ENCODE assay signal across 11 cellular contexts in the genomic region with DNA sequence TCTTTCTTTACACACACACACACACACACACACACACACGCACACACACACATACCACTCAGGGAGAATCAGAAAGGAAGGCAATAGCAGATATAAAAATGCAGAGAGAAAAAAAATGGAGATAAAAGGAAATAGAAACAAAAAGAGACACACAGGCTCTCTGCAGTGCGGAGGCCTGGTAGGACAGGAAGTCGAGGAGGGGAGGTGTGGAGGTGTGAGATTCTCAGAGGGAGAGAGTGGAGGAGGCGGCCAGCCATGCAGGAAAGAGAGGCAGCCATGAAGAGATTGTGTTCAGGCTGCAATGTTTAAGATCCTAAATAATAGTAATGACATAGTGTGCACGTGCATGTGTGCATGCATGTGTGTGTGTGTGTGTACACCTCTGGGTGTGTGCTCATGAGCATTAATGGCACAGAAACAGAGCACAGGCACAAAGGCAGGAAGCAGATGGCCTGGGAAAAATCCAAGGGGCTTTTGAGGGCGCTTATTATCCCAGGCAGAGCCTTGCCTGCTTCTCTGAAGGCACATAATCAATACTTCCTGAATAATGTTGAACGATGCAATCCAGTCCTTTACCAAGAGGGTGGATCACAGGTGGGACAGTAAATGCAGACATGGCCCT.
DNase-seq lines count a peak whose midpoint lies in the region; ATAC-seq and TF ChIP-seq lines count a peak whose summit lies in the region.
"Had no signal": no experiment of that assay in that cellular context is flagged by ENCODE, and none has a peak within 500 bp of the region (broad histone marks: within the 10 kb centered on the region; RNA-seq: fewer than 3 reads in every experiment).

No MANE protein-coding gene starts in this region.

- ATAC-seq in GM23338 (peak; percentile 29; the same call in 2 of the 3 replicates), left lung (no peak), esophagus mucosa (no peak)
- peak; percentile 71 for ATAC-seq in naive thymus-derived CD4-positive, alpha-beta T cell

- H3K9me2 ChIP-seq in GM23338 (ENCODE audit: insufficient read depth) (peaks cover 10% of the 10 kb centered on the region), OCI-LY7 (ENCODE audit: insufficient read depth, low read length) (no peaks in the 10 kb centered on the region)

- H3K9me3 ChIP-seq in naive thymus-derived CD4-positive, alpha-beta T cell (ENCODE audit: control insufficient read depth in 2 of 3, low read length in 3 of 3) = no peaks in the 10 kb centered on the region
- H3K9me3 ChIP-seq in OCI-LY7 (ENCODE audit: low read length) = no peaks in the 10 kb centered on the region
- H3K9me3 ChIP-seq in left lung = no peaks in the 10 kb centered on the region
- H3K9me3 ChIP-seq: transverse colon had no signal

- no peaks in the 10 kb centered on the region for H3F3A ChIP-seq in GM23338 (replicated peaks; ENCODE audit: low read depth)

- peak; percentile 27 for DNase-seq in GM10266 (ENCODE audit: extremely low spot score)
- peak; percentile 28 for DNase-seq in GM23338 (ENCODE audit: low spot score)
- DNase-seq in activated naive CD4-positive, alpha-beta T cell treated with Interleukin-2 at 50 U/mL for 16 hours = peak; percentile 3
- DNase-seq in naive thymus-derived CD4-positive, alpha-beta T cell = peak in 7 of 9 donors; percentile 23 to 47 (median 26)
- no peak for DNase-seq in DMS 273 (lab: John Stamatoyannopoulos, UW; ENCODE audit: unreplicated experiment)
- DNase-seq in OCI-LY7 (ENCODE audit: low spot score) = no peak
- DNase-seq in left lung = no peak
- DNase-seq: GDM1, transverse colon had no signal

- H4K20me1 ChIP-seq in GM23338 (replicated peaks; ENCODE audit: insufficient read depth) (no peaks in the 10 kb centered on the region), OCI-LY7 (ENCODE audit: insufficient read depth, low read length) (no peaks in the 10 kb centered on the region)

- no peaks in the 10 kb centered on the region for H3K9me3 Mint-ChIP-seq in GM23338
- H3K9me3 Mint-ChIP-seq in naive thymus-derived CD4-positive, alpha-beta T cell = peaks cover 0 to 2% (median 0%) of the 10 kb centered on the region in 11 donors

- H3K4me1 ChIP-seq in GM23338 (ENCODE audit: insufficient read depth) (peaks cover 7% of the 10 kb centered on the region; the same call in 1 of the 2 replicates), OCI-LY7 (ENCODE audit: insufficient read depth, low read length, poor library complexity, severe bottlenecking) (no peaks in the 10 kb centered on the region), left lung (no peaks in the 10 kb centered on the region)
- H3K4me1 ChIP-seq in naive thymus-derived CD4-positive, alpha-beta T cell (ENCODE audit: control insufficient read depth in 2 of 2, insufficient read depth in 2 of 2, low read length in 2 of 2) = peaks cover 16 to 25% of the 10 kb centered on the region in 2 donors

- H3K27me3 Mint-ChIP-seq in GM23338 (ENCODE audit: insufficient read depth, low read depth, poor library complexity) = peaks cover 5% of the 10 kb centered on the region
- peaks cover 0 to 6% (median 0%) of the 10 kb centered on the region in 5 donors for H3K27me3 Mint-ChIP-seq in naive thymus-derived CD4-positive, alpha-beta T cell

- no peaks in the 10 kb centered on the region for H3K36me3 Mint-ChIP-seq in GM23338 (ENCODE audit: low read depth)
- peaks cover 0 to 10% (median 0%) of the 10 kb centered on the region in 5 donors for H3K36me3 Mint-ChIP-seq in naive thymus-derived CD4-positive, alpha-beta T cell

- H3K36me3 ChIP-seq in GM23338 (ENCODE audit: insufficient read depth) (no peaks in the 10 kb centered on the region), OCI-LY7 (ENCODE audit: insufficient read depth, low read length) (no peaks in the 10 kb centered on the region), left lung (no peaks in the 10 kb centered on the region)
- H3K36me3 ChIP-seq in naive thymus-derived CD4-positive, alpha-beta T cell (ENCODE audit: control insufficient read depth in 2 of 3, insufficient read depth in 3 of 3, low read length in 3 of 3) = no peaks in the 10 kb centered on the region
- H3K36me3 ChIP-seq: transverse colon had no signal

- POLR2A ChIA-PET in naive thymus-derived CD4-positive, alpha-beta T cell (lab: Charles Lee) = no interaction called here
- POLR2A ChIA-PET in OCI-LY7 (lab: Charles Lee) = no interaction called here

- H3K27me3 ChIP-seq in GM23338 (ENCODE audit: insufficient read depth) (no peaks in the 10 kb centered on the region), left lung (no peaks in the 10 kb centered on the region)
- H3K27me3 ChIP-seq in naive thymus-derived CD4-positive, alpha-beta T cell (ENCODE audit: control insufficient read depth in 2 of 2, insufficient read depth in 2 of 2, low read length in 2 of 2) = no peaks in the 10 kb centered on the region

- H3K27ac Mint-ChIP-seq in GM23338 = no peak overlapping the region
- peak overlapping the region; percentile 57 to 90 (median 83) for H3K27ac Mint-ChIP-seq in naive thymus-derived CD4-positive, alpha-beta T cell

- H3K4me3 ChIP-seq in GM23338 = no peak overlapping the region
- no peak overlapping the region for H3K4me3 ChIP-seq in naive thymus-derived CD4-positive, alpha-beta T cell (ENCODE audit: low read length)
- no peak overlapping the region for H3K4me3 ChIP-seq in OCI-LY7 (ENCODE audit: low read depth, low read length, poor library complexity, severe bottlenecking)
- no peak overlapping the region for H3K4me3 ChIP-seq in left lung
- H3K4me3 ChIP-seq: smooth muscle cell, transverse colon had no signal

- intact Hi-C loops in naive thymus-derived CD4-positive, alpha-beta T cell (cut with micrococcal nuclease) = loop anchor here in 1 of 2 donors (10.0 kb wide), 1 partner anchor 1674 kb away; the partner anchor contains the start of gene SAYSD1
- intact Hi-C loops in OCI-LY7 (cut with micrococcal nuclease; ENCODE audit: unreplicated experiment) (no loop called here), left lung (cut with DNase I) (no loop called here)

- no peak overlapping the region for H3K4me3 Mint-ChIP-seq in GM23338
- H3K4me3 Mint-ChIP-seq in naive thymus-derived CD4-positive, alpha-beta T cell = peak overlapping the region; percentile 34 to 76 (median 59)

- CTCF ChIA-PET in naive thymus-derived CD4-positive, alpha-beta T cell (lab: Charles Lee) = no interaction called here
- CTCF ChIA-PET in OCI-LY7 (lab: Charles Lee; ENCODE audit: unreplicated experiment) = no interaction called here

- no TSS peak for BruUV-seq in OCI-LY7 (replicated peaks; lab: Mats Ljungman, UMichigan)

- H3K4me2 ChIP-seq in GM23338 (no peak overlapping the region), OCI-LY7 (ENCODE audit: low read length) (no peak overlapping the region)
- H3K4me2 ChIP-seq: smooth muscle cell had no signal

- TF ChIP-seq CTCF in GM10266 (IDR thresholded peaks at IDR 0.05; ENCODE audit: control insufficient read depth, insufficient read depth, low read depth, missing control alignments) (no peak), GM23338 (conservative IDR thresholded peaks at IDR 0.05; ENCODE audit: low read depth in 2 of 2) (no peak), OCI-LY7 (conservative IDR thresholded peaks at IDR 0.05; ENCODE audit: low read length) (no peak), left lung (IDR thresholded peaks at IDR 0.05) (no peak)

- no peaks in the 10 kb centered on the region for H3K79me2 ChIP-seq in GM23338 (replicated peaks; ENCODE audit: insufficient read depth)
- no peaks in the 10 kb centered on the region for H3K79me2 ChIP-seq in OCI-LY7 (ENCODE audit: insufficient read depth, low read depth, low read length)

- no peak overlapping the region for H3K27ac ChIP-seq in GM23338 (ENCODE audit: low read depth)
- peak overlapping the region; percentile 44 for H3K27ac ChIP-seq in naive thymus-derived CD4-positive, alpha-beta T cell (ENCODE audit: low read depth, low read length)
- H3K27ac ChIP-seq in OCI-LY7 (ENCODE audit: low read depth, low read length, poor library complexity, severe bottlenecking) = no peak overlapping the region
- no peak overlapping the region for H3K27ac ChIP-seq in left lung
- H3K27ac ChIP-seq: transverse colon had no signal

- peak overlapping the region; percentile 86 for H2AFZ ChIP-seq in GM23338
- no peak overlapping the region for H2AFZ ChIP-seq in OCI-LY7 (ENCODE audit: low read length)

- peaks cover 9% of the 10 kb centered on the region for H3K4me1 Mint-ChIP-seq in GM23338
- peaks cover 24 to 46% (median 36%) of the 10 kb centered on the region in 7 donors for H3K4me1 Mint-ChIP-seq in naive thymus-derived CD4-positive, alpha-beta T cell

TF ChIP-seq in GM23338, 12 proteins besides CTCF, POLR2A, EP300 and RAD21:
- TF ChIP-seq CREB1 (CRISPR knock-in tag; IDR thresholded peaks at IDR 0.05; ENCODE audit: low read depth) (no peak), JUNB (IDR thresholded peaks at IDR 0.05; ENCODE audit: unreplicated experiment) (no peak), ZNF331 (CRISPR knock-in tag; IDR thresholded peaks at IDR 0.05; ENCODE audit: low read depth) (no peak), POLR2AphosphoS5 (IDR thresholded peaks at IDR 0.05; ENCODE audit: low read depth) (no peak)
TF ChIP-seq in GM23338: peak in this region for 0.

Comparison
In these comparisons a context has a peak if more than half of its experiments do, and no peak if none do; other contexts are left out.
1. DNase-seq: peak in GM10266 (single experiment), GM23338 (single experiment), activated naive CD4-positive, alpha-beta T cell treated with Interleukin-2 at 50 U/mL for 16 hours (single experiment) and naive thymus-derived CD4-positive, alpha-beta T cell (7 of 9); none in DMS 273 (single experiment), OCI-LY7 (single experiment) and left lung (0 of 2).
2. ATAC-seq: peak in GM23338 (single experiment) and naive thymus-derived CD4-positive, alpha-beta T cell (single experiment); none in left lung (single experiment) and esophagus mucosa (single experiment).